In genomic region chr2:152661076-152661475, GRCh38 we compare ENCODE assay signal across 35 cellular contexts.
"Had no signal": no experiment of that assay in that cellular context is flagged by ENCODE, and none has a peak within 500 bp of the region (broad histone marks: within the 10 kb centered on the region; RNA-seq: fewer than 3 reads in every experiment).

No MANE protein-coding gene starts in this region.

- H3K4me2 ChIP-seq: KMS-11 had no signal

- H3K4me3 ChIP-seq: MG63 had no signal

- DNase-seq: Karpas-422, Kasumi-1, MG63, MM.1S, MV-4-11, NCI-H1048, NCI-H1092, NCI-H1092 treated with DMSO at 0.1 percent for 48 hours, NCI-H1105, NCI-H1105 treated with DMSO at 0.1 percent for 48 hours, NCI-H1417, NCI-H1417 treated with DMSO at 0.1 percent for 48 hours, NCI-H1436, NCI-H1436 treated with DMSO at 0.1 percent for 48 hours, NCI-H146, NCI-H1694, NCI-H1694 treated with DMSO at 0.1 percent for 48 hours, NCI-H187, NCI-H187 treated with DMSO at 0.1 percent for 48 hours, NCI-H1930, NCI-H2029, NCI-H2029 treated with DMSO at 0.1 percent for 48 hours, NCI-H2081, NCI-H2081 treated with DMSO at 0.1 percent for 48 hours, NCI-H2107, NCI-H2171, NCI-H2171 treated with DMSO at 0.1 percent for 48 hours, NCI-H2227 treated with DMSO at 0.1 percent for 48 hours, NCI-H226, NCI-H345, NCI-H446, NCI-H446 treated with DMSO at 0.1 percent for 48 hours, NCI-H510A, NCI-H510A treated with DMSO at 0.1 percent for 48 hours had no signal

- H3K27ac ChIP-seq: KMS-11 had no signal

- H3K9ac ChIP-seq: KMS-11 had no signal

- H3K27me3 ChIP-seq: MG63 had no signal

- H3K9me3 ChIP-seq: MG63 had no signal
